In the genomic region with DNA sequence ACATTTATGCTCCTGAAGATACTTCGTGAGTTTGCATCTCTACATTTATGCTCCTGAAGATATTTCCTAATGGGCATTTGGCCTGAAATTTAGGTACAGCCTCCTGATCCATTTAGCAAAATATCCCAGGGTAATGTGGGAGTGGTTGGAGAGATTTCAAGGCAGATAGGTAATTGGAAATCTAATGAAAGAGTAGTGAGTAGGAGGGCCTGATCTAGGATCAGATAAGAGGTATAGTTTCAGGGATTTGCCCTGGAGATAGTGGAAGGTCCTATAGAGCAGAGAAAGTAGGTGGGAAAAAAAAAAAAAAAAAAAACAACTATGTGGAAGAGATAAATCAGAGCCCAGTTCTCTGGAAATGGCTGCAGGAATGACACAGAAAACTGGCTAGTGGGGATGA, we compare ENCODE assay signal across 1 cellular context.
TF ChIP-seq lines count a peak whose summit lies in the region.

No MANE protein-coding gene starts in this region.

TF ChIP-seq in SK-N-SH, 30 proteins besides CTCF, POLR2A, EP300 and RAD21:
- TF ChIP-seq CHD2 (IDR thresholded peaks at IDR 0.05; ENCODE audit: low read length, partially characterized antibody) (no peak), RXRA (IDR thresholded peaks at IDR 0.05; ENCODE audit: borderline replicate concordance, low read depth) (no peak), FOXJ3 (CRISPR knock-in tag; IDR thresholded peaks at IDR 0.05) (no peak), YY1 (IDR thresholded peaks at IDR 0.05; ENCODE audit: low read depth) (no peak), FOXM1 (IDR thresholded peaks at IDR 0.05; ENCODE audit: low read depth) (no peak), JUND (IDR thresholded peaks at IDR 0.05) (no peak), POLR2AphosphoS5 (IDR thresholded peaks at IDR 0.05; ENCODE audit: low read depth, low read length) (no peak), RFX5 (IDR thresholded peaks at IDR 0.05; ENCODE audit: low read length) (no peak), EZH2phosphoT487 (IDR thresholded peaks at IDR 0.05; ENCODE audit: borderline replicate concordance, low read depth) (no peak), SMC3 (IDR thresholded peaks at IDR 0.05; ENCODE audit: low read depth, low read length) (no peak), SIN3A (IDR thresholded peaks at IDR 0.05; ENCODE audit: borderline replicate concordance, low read depth, low read length) (no peak), MEF2A (IDR thresholded peaks at IDR 0.05; ENCODE audit: borderline replicate concordance, low read depth) (no peak)
- TF ChIP-seq, protein P1, sequence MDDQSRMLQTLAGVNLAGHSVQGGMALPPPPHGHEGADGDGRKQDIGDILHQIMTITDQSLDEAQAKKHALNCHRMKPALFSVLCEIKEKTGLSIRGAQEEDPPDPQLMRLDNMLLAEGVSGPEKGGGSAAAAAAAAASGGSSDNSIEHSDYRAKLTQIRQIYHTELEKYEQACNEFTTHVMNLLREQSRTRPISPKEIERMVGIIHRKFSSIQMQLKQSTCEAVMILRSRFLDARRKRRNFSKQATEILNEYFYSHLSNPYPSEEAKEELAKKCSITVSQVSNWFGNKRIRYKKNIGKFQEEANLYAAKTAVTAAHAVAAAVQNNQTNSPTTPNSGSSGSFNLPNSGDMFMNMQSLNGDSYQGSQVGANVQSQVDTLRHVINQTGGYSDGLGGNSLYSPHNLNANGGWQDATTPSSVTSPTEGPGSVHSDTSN (IDR thresholded peaks at IDR 0.05) = no peak
- TF ChIP-seq, protein P2, sequence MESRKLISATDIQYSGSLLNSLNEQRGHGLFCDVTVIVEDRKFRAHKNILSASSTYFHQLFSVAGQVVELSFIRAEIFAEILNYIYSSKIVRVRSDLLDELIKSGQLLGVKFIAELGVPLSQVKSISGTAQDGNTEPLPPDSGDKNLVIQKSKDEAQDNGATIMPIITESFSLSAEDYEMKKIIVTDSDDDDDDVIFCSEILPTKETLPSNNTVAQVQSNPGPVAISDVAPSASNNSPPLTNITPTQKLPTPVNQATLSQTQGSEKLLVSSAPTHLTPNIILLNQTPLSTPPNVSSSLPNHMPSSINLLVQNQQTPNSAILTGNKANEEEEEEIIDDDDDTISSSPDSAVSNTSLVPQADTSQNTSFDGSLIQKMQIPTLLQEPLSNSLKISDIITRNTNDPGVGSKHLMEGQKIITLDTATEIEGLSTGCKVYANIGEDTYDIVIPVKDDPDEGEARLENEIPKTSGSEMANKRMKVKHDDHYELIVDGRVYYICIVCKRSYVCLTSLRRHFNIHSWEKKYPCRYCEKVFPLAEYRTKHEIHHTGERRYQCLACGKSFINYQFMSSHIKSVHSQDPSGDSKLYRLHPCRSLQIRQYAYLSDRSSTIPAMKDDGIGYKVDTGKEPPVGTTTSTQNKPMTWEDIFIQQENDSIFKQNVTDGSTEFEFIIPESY (IDR thresholded peaks at IDR 0.05; ENCODE audit: borderline replicate concordance, low read depth) = no peak
- TF ChIP-seq, protein P3, sequence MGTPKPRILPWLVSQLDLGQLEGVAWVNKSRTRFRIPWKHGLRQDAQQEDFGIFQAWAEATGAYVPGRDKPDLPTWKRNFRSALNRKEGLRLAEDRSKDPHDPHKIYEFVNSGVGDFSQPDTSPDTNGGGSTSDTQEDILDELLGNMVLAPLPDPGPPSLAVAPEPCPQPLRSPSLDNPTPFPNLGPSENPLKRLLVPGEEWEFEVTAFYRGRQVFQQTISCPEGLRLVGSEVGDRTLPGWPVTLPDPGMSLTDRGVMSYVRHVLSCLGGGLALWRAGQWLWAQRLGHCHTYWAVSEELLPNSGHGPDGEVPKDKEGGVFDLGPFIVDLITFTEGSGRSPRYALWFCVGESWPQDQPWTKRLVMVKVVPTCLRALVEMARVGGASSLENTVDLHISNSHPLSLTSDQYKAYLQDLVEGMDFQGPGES (IDR thresholded peaks at IDR 0.05; ENCODE audit: low read depth, low read length) = no peak
- TF ChIP-seq, protein P4, sequence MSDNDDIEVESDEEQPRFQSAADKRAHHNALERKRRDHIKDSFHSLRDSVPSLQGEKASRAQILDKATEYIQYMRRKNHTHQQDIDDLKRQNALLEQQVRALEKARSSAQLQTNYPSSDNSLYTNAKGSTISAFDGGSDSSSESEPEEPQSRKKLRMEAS (IDR thresholded peaks at IDR 0.05; ENCODE audit: low read depth) = no peak
